ENCODE assay signal across 33 cellular contexts in genomic region chr16:83973581-83974385, GRCh38. TPM values are rescaled to one million over a fixed set of nuclear protein-coding genes. Genes with fewer than 3 reads are reported as not detected.
"Had no signal": no experiment of that assay in that cellular context is flagged by ENCODE, and none has a peak within 500 bp of the region (broad histone marks: within the 10 kb centered on the region; RNA-seq: fewer than 3 reads in every experiment).

No MANE protein-coding gene starts in this region.

- FAIRE-seq: keratinocyte had no signal

- H3K4me1 Mint-ChIP-seq: activated CD4-positive, alpha-beta memory T cell treated with anti-CD3 and anti-CD28 coated beads, Interleukin-2, amount 10 ng/mL, durations not matched to agents 7 days and 5 days; activated CD4-positive, alpha-beta T cell treated with anti-CD3 and anti-CD28 coated beads, Interleukin-2, amount 10 ng/mL, durations not matched to agents 7 days and 5 days; activated T-helper 17 cell treated with anti-CD3 and anti-CD28 coated beads, Interleukin-2, amount 50 U/mL, for 72 hours; central memory CD8-positive, alpha-beta T cell; neural crest cell; T-helper 17 cell had no signal

- H3K4me3 Mint-ChIP-seq: activated CD4-positive, alpha-beta memory T cell treated with anti-CD3 and anti-CD28 coated beads, Interleukin-2, amount 10 ng/mL, durations not matched to agents 7 days and 5 days; activated CD4-positive, alpha-beta T cell treated with anti-CD3 and anti-CD28 coated beads, Interleukin-2, amount 10 ng/mL, durations not matched to agents 7 days and 5 days; activated T-cell treated with anti-CD3 and anti-CD28 coated beads, Interleukin-2, amount 50 U/mL, for 4 hours; activated T-helper 17 cell treated with anti-CD3 and anti-CD28 coated beads, Interleukin-2, amount 50 U/mL, for 72 hours; central memory CD8-positive, alpha-beta T cell; mesothelial cell of epicardium; neural crest cell; T-helper 17 cell had no signal

- H3K27me3 ChIP-seq: breast epithelium, dorsolateral prefrontal cortex, right lobe of liver had no signal

- H3K36me3 ChIP-seq: breast epithelium, gastrocnemius medialis, thoracic aorta, uterus, WERI-Rb-1 had no signal

- H3K4me3 ChIP-seq: breast epithelium, coronary artery, dorsolateral prefrontal cortex, gastrocnemius medialis, right lobe of liver, thoracic aorta, uterus had no signal

- ATAC-seq: activated T-cell treated with anti-CD3 and anti-CD28 coated beads, Interleukin-2, amount 50 U/mL, for 4 hours; activated T-helper 17 cell treated with anti-CD3 and anti-CD28 coated beads, Interleukin-2, amount 50 U/mL, for 72 hours; gastrocnemius medialis; left cardiac atrium; right lobe of liver; T-helper 17 cell had no signal

- H3K27ac ChIP-seq: breast epithelium, coronary artery, gastrocnemius medialis, right lobe of liver, thoracic aorta, uterus, WERI-Rb-1 had no signal

- H3K4me1 ChIP-seq: breast epithelium, gastrocnemius medialis, uterus had no signal

- H3K27ac Mint-ChIP-seq: activated CD4-positive, alpha-beta memory T cell treated with anti-CD3 and anti-CD28 coated beads, Interleukin-2, amount 10 ng/mL, durations not matched to agents 7 days and 5 days; activated CD4-positive, alpha-beta T cell treated with anti-CD3 and anti-CD28 coated beads, Interleukin-2, amount 10 ng/mL, durations not matched to agents 7 days and 5 days; activated T-helper 17 cell treated with anti-CD3 and anti-CD28 coated beads, Interleukin-2, amount 50 U/mL, for 72 hours; mesothelial cell of epicardium; T-helper 17 cell had no signal

- H3K9me3 ChIP-seq: gastrocnemius medialis, right lobe of liver, thoracic aorta, uterus had no signal

- DNase-seq: activated CD4-positive, alpha-beta memory T cell treated with anti-CD3 and anti-CD28 coated beads, Interleukin-2, amount 10 ng/mL, durations not matched to agents 7 days and 5 days; activated CD4-positive, alpha-beta T cell treated with anti-CD3 and anti-CD28 coated beads for 1 hour; activated CD4-positive, alpha-beta T cell treated with anti-CD3 and anti-CD28 coated beads, Interleukin-2, amount 10 ng/mL, durations not matched to agents 7 days and 5 days; activated CD8-positive, alpha-beta memory T cell treated with anti-CD3 and anti-CD28 coated beads, Interleukin-2, amount 50 U/mL, for 48 hours; activated gamma-delta T cell treated with Interleukin-2 at 50 U/mL for 16 hours; activated naive CD4-positive, alpha-beta T cell treated with anti-CD3 and anti-CD28 coated beads, Interleukin-2, amount 50 U/mL, for 16 hours; activated T-cell treated with anti-CD3 and anti-CD28 coated beads, Interleukin-2, amount 50 U/mL, for 4 hours; amniotic stem cell; dorsolateral prefrontal cortex; effector memory CD4-positive, alpha-beta T cell; gastrocnemius medialis; hippocampal formation; left cardiac atrium; naive B cell; stimulated activated CD4-positive, alpha-beta T cell treated with anti-CD3 and anti-CD28 coated beads, Interleukin-2, amount 100 ng/mL, for 48 hours; stimulated activated naive CD4-positive, alpha-beta T cell treated with Interleukin-2 at 50 U/mL for 16 hours; T-helper 17 cell; T1000; trophoblast cell; uterus; WERI-Rb-1 had no signal

RNA-seq across cellular contexts. Expression of gene NECAB2, which starts 5.7 kb away (rescaled TPM):
- total RNA-seq: activated CD4-positive, alpha-beta memory T cell treated with anti-CD3 and anti-CD28 coated beads, Interleukin-2, amount 10 ng/mL, durations not matched to agents 7 days and 5 days; activated CD4-positive, alpha-beta T cell treated with anti-CD3 and anti-CD28 coated beads, Interleukin-2, amount 10 ng/mL, durations not matched to agents 7 days and 5 days; activated T-cell treated with anti-CD3 and anti-CD28 coated beads, Interleukin-2, amount 50 U/mL, for 4 hours; activated T-helper 17 cell treated with anti-CD3 and anti-CD28 coated beads, Interleukin-2, amount 50 U/mL, for 72 hours; epithelial cell of proximal tubule; gastrocnemius medialis; skeletal muscle tissue; subcutaneous adipose tissue; T-helper 17 cell; thoracic aorta had no signal
- polyA plus RNA-seq: keratinocyte had no signal
